1 cellular context compared by ENCODE assay signal in the genomic region with DNA sequence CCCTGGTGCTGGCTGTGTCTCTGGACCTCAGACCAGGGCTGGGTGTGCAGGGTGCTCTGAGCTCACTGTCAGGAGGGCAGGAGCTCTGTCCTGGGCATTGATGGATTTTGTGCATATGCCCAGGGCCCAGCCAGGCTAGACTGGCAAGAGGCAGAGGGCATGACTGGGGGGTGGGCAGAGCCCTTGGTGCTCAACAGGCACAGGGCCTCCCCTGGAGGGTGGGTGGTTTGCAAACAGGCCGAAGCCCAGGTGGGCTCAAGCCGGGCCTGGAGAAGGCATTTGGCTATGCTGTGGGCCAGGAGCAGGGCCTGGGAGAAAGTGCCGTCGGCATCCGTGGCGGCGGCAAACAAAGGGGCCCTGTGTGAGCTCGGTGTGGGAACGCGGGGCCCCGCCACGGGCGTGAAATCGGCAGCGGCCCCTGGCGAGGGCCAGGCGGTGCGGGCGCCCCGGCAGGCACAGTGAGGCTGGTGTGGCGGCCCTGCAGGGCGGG.
TF ChIP-seq lines count a peak whose summit lies in the region.

No MANE protein-coding gene starts in this region.

TF ChIP-seq in HCT116, 20 proteins besides CTCF, POLR2A, EP300 and RAD21 (continued from another document):
- TF ChIP-seq, protein P1, sequence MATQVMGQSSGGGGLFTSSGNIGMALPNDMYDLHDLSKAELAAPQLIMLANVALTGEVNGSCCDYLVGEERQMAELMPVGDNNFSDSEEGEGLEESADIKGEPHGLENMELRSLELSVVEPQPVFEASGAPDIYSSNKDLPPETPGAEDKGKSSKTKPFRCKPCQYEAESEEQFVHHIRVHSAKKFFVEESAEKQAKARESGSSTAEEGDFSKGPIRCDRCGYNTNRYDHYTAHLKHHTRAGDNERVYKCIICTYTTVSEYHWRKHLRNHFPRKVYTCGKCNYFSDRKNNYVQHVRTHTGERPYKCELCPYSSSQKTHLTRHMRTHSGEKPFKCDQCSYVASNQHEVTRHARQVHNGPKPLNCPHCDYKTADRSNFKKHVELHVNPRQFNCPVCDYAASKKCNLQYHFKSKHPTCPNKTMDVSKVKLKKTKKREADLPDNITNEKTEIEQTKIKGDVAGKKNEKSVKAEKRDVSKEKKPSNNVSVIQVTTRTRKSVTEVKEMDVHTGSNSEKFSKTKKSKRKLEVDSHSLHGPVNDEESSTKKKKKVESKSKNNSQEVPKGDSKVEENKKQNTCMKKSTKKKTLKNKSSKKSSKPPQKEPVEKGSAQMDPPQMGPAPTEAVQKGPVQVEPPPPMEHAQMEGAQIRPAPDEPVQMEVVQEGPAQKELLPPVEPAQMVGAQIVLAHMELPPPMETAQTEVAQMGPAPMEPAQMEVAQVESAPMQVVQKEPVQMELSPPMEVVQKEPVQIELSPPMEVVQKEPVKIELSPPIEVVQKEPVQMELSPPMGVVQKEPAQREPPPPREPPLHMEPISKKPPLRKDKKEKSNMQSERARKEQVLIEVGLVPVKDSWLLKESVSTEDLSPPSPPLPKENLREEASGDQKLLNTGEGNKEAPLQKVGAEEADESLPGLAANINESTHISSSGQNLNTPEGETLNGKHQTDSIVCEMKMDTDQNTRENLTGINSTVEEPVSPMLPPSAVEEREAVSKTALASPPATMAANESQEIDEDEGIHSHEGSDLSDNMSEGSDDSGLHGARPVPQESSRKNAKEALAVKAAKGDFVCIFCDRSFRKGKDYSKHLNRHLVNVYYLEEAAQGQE (IDR thresholded peaks at IDR 0.05; ENCODE audit: low read depth): no peak
- TF ChIP-seq ATF3 (IDR thresholded peaks at IDR 0.05): no peak
TF ChIP-seq in HCT116: peak in this region for 0.
